ENCODE assay signal across 1 cellular context in the genomic region with DNA sequence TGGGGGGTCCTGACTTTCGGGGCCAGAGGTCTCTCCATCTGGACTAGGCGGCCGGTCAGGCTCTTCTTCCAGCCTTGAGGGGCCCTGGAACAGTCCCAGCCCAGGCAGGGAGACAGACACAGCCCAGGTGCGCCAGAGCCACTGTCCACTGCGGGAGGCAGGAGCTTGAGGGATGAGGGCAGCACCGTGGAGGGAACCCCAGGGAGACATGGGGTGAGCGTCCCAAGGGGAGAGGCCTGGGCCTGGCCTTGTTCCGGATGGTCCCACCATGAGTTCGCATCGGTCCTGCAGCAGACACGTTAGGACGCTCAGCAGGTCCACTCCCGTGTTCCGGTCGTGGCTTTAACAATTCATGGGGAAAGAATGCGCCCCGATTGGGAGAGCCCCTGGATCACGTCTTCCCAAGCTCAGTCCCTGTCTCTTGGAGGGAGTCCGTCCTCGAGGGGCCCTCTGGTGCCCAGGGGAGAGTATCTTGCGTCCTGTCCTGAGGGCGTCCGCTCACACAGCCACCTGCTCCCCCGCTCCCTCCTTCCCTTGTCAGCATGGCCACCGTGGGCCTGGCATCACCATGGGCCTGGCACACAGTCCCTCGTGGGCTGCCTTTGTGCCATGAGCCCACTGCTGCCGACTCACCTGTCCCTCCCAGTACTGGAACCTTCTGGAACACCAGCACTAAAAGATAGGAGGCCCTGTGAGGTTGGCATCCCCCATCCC.
TF ChIP-seq lines count a peak whose summit lies in the region.

No MANE protein-coding gene starts in this region.

TF ChIP-seq in HepG2, 621 proteins besides CTCF, POLR2A, EP300 and RAD21:
- peak; percentile 13 for TF ChIP-seq RBM22 (optimal IDR thresholded peaks at IDR 0.05; ENCODE audit: low read length)
- no peak for TF ChIP-seq ADNP (CRISPR knock-in tag; IDR thresholded peaks at IDR 0.05)
